In genomic region chr2:236748385-236748784, GRCh38 we compare ENCODE assay signal across 18 cellular contexts.
DNase-seq lines count a peak whose midpoint lies in the region; ATAC-seq and TF ChIP-seq lines count a peak whose summit lies in the region.
"Had no signal": no experiment of that assay in that cellular context is flagged by ENCODE, and none has a peak within 500 bp of the region (broad histone marks: within the 10 kb centered on the region; RNA-seq: fewer than 3 reads in every experiment).

No MANE protein-coding gene starts in this region.

- no peak for TF ChIP-seq POLR2A in thyroid gland (IDR thresholded peaks at IDR 0.05)

- peak overlapping the region in 1 of 2 donors; percentile 24 for H3K27ac ChIP-seq in left lung
- H3K27ac ChIP-seq in thyroid gland, result peak overlapping the region; percentile 35 to 83 (median 55)
- H3K27ac ChIP-seq: colonic mucosa, SJSA1, testis, WERI-Rb-1 had no signal

- H3K36me3 ChIP-seq in left lung (no peaks in the 10 kb centered on the region), thyroid gland (no peaks in the 10 kb centered on the region)
- H3K36me3 ChIP-seq: colonic mucosa, SJSA1, WERI-Rb-1 had no signal

- no peaks in the 10 kb centered on the region for H3K27me3 ChIP-seq in left lung
- H3K27me3 ChIP-seq in thyroid gland, result no peaks in the 10 kb centered on the region
- H3K27me3 ChIP-seq: colonic mucosa, SJSA1, testis had no signal

- DNase-seq in NOMO-1 treated with DMSO at 0.1 percent for 48 hours (lab: John Stamatoyannopoulos, UW; ENCODE audit: unreplicated experiment) (peak; percentile 95), choroid plexus epithelial cell (ENCODE audit: low read depth) (peak; percentile 45), left lung (peak in 1 of 2 donors; percentile 55), thyroid gland (no peak), NCI-H146 (lab: John Stamatoyannopoulos, UW) (no peak), GM13976 (ENCODE audit: low spot score) (no peak)
- DNase-seq: activated naive CD8-positive, alpha-beta T cell treated with anti-CD3 and anti-CD28 coated beads for 36 hours; colonic mucosa; foreskin fibroblast; HFFc6; naive B cell; NCI-H1105 treated with DMSO at 0.1 percent for 48 hours; NCI-H510A; testis; WERI-Rb-1 had no signal

- peak; percentile 38 for ATAC-seq in left lung
- no peak for ATAC-seq in GM21367 (IDR thresholded peaks at IDR 0.05; ENCODE audit: unreplicated experiment)
- no peak for ATAC-seq in GM18909 (IDR thresholded peaks at IDR 0.05; ENCODE audit: poor library complexity, unreplicated experiment)

- no peak overlapping the region for H3K4me3 ChIP-seq in choroid plexus epithelial cell (ENCODE audit: low read depth, low read length)
- H3K4me3 ChIP-seq in left lung, result no peak overlapping the region
- no peak overlapping the region for H3K4me3 ChIP-seq in thyroid gland (replicated peaks in 1 of 3)
- H3K4me3 ChIP-seq: colonic mucosa, SJSA1, testis had no signal

- in situ Hi-C loops in GM13976 (cut with MboI; ENCODE audit: low sequenced_read_pairs, unreplicated experiment), result no loop called here

- H3K4me1 ChIP-seq in left lung (peaks cover 7 to 36% of the 10 kb centered on the region in 2 donors), thyroid gland (peaks cover 64 to 81% of the 10 kb centered on the region in 2 donors)
- H3K4me1 ChIP-seq: colonic mucosa had no signal

- TF ChIP-seq CTCF in choroid plexus epithelial cell (conservative IDR thresholded peaks at IDR 0.05; ENCODE audit: low read depth, low read length) (no peak), left lung (IDR thresholded peaks at IDR 0.05) (no peak), thyroid gland (IDR thresholded peaks at IDR 0.05) (no peak), GM13976 (IDR thresholded peaks at IDR 0.05; ENCODE audit: borderline replicate concordance, control extremely low read depth, extremely low read depth, insufficient read depth, missing control alignments) (no peak)

- H3K9me3 ChIP-seq in left lung, result no peaks in the 10 kb centered on the region
- no peaks in the 10 kb centered on the region for H3K9me3 ChIP-seq in thyroid gland
- H3K9me3 ChIP-seq: colonic mucosa, SJSA1, testis had no signal

- intact Hi-C loops in left lung (cut with DNase I) (no loop called here), thyroid gland (cut with DNase I) (loop anchor here (10.0 kb wide), 1 partner anchor 174 kb away; no protein-coding TSS in a partner anchor)

- WGBS in thyroid gland, 2 donors, result 73 to 82% methylated on average over 9 of the region's 9 CpGs

Comparison
In these comparisons a context has a peak if more than half of its experiments do, and no peak if none do; other contexts are left out.
1. DNase-seq: peak in NOMO-1 treated with DMSO at 0.1 percent for 48 hours (single experiment) and choroid plexus epithelial cell (single experiment); none in thyroid gland (0 of 2), NCI-H146 (single experiment) and GM13976 (single experiment).